In genomic region chr1:161047436-161048420, GRCh38 we compare ENCODE assay signal across 15 cellular contexts. TPM values are rescaled to one million over a fixed set of nuclear protein-coding genes. Genes with fewer than 3 reads are reported as not detected.
A peak's percentile ranks its signal among the peaks of the same experiment; 100 is the strongest.
DNase-seq lines count a peak whose midpoint lies in the region; ATAC-seq and TF ChIP-seq lines count a peak whose summit lies in the region.
"Had no signal": no experiment of that assay in that cellular context is flagged by ENCODE, and none has a peak within 500 bp of the region (broad histone marks: within the 10 kb centered on the region; RNA-seq: fewer than 3 reads in every experiment).

No MANE protein-coding gene starts in this region.

- no peak overlapping the region for H3K4me2 ChIP-seq in GM23338

- intact Hi-C loops in CD4-positive, alpha-beta T cell (cut with DNase I, micrococcal nuclease) = loop anchor here (2.0 to 5.0 kb wide), 3 partner anchors 21 to 105 kb away; partner anchors contain the start of genes ARHGAP30 (in 1 of the 2), NIT1 (in 1 of the 2), PFDN2 (in 1 of the 2) and UFC1 (in 1 of the 2)
- intact Hi-C loops in natural killer cell (cut with micrococcal nuclease) (no loop called here), colonic mucosa (cut with DNase I) (loop anchor here (10.0 kb wide), 1 partner anchor 53 kb away; no protein-coding TSS in a partner anchor)

- no peak overlapping the region for H3K9ac ChIP-seq in colonic mucosa (ENCODE audit: low read depth in 2 of 2, low read length in 2 of 2)

- POLR2A ChIA-PET in CD4-positive, alpha-beta T cell (lab: Charles Lee) = interaction anchor here (1.0 to 8.4 kb wide), 5 partner anchors 10 to 110 kb away, joined by 3 to 295 read pairs (median 18); partner anchors contain the start of genes ARHGAP30, KLHDC9 and TSTD1

- no peak for ATAC-seq in CD4-positive, alpha-beta T cell (ENCODE audit: poor library complexity)
- no peak for ATAC-seq in GM23338
- ATAC-seq in activated naive CD4-positive, alpha-beta T cell treated with anti-CD3 and anti-CD28 coated beads, Interleukin-2, amount 50 U/mL, for 72 hours = no peak
- no peak for ATAC-seq in natural killer cell
- no peak for ATAC-seq in HG02973 (IDR thresholded peaks at IDR 0.05; ENCODE audit: unreplicated experiment)
- ATAC-seq: pancreas had no signal

- peaks cover 15% of the 10 kb centered on the region for H3K9me2 ChIP-seq in GM23338 (ENCODE audit: insufficient read depth)

- H3K9me3 Mint-ChIP-seq in CD4-positive, alpha-beta T cell = no peaks in the 10 kb centered on the region
- H3K9me3 Mint-ChIP-seq in GM23338 (peaks cover 38% of the 10 kb centered on the region), natural killer cell (no peaks in the 10 kb centered on the region), chondrocyte (ENCODE audit: low read depth) (peaks cover 25% of the 10 kb centered on the region)
- H3K9me3 Mint-ChIP-seq in activated naive CD4-positive, alpha-beta T cell treated with anti-CD3 and anti-CD28 coated beads, Interleukin-2, amount 50 U/mL, for 72 hours = no peaks in the 10 kb centered on the region

- peaks cover 27% of the 10 kb centered on the region for H3K4me1 Mint-ChIP-seq in CD4-positive, alpha-beta T cell (ENCODE audit: low read depth)
- H3K4me1 Mint-ChIP-seq in GM23338 (peaks cover 16% of the 10 kb centered on the region), natural killer cell (peaks cover 44 to 69% of the 10 kb centered on the region in 2 donors), chondrocyte (ENCODE audit: low read depth) (peaks cover 22% of the 10 kb centered on the region)

- H3K27ac ChIP-seq in CD4-positive, alpha-beta T cell (ENCODE audit: low read depth, low read length) = no peak overlapping the region
- H3K27ac ChIP-seq in GM23338 (ENCODE audit: low read depth) (no peak overlapping the region), colonic mucosa (no peak overlapping the region)
- H3K27ac ChIP-seq: SJSA1 had no signal

- H2AFZ ChIP-seq in GM23338 = no peak overlapping the region

- no peak for TF ChIP-seq CTCF in CD4-positive, alpha-beta T cell (IDR thresholded peaks at IDR 0.05)
- TF ChIP-seq CTCF in GM23338 (conservative IDR thresholded peaks at IDR 0.05; ENCODE audit: low read depth in 2 of 2) (no peak), natural killer cell (IDR thresholded peaks at IDR 0.05) (no peak), colonic mucosa (IDR thresholded peaks at IDR 0.05) (no peak), chondrocyte (IDR thresholded peaks at IDR 0.05) (no peak)

- no peaks in the 10 kb centered on the region for H3K9me3 ChIP-seq in CD4-positive, alpha-beta T cell (ENCODE audit: control insufficient read depth, low read length)
- no peaks in the 10 kb centered on the region for H3K9me3 ChIP-seq in colonic mucosa
- H3K9me3 ChIP-seq: adrenal gland, pancreas, SJSA1 had no signal

- peaks cover 78% of the 10 kb centered on the region for H3K36me3 Mint-ChIP-seq in CD4-positive, alpha-beta T cell (ENCODE audit: low read depth)
- H3K36me3 Mint-ChIP-seq in GM23338 (ENCODE audit: low read depth) (peaks cover 28% of the 10 kb centered on the region), natural killer cell (peaks cover 7% of the 10 kb centered on the region), chondrocyte (ENCODE audit: low read depth) (peaks cover 11% of the 10 kb centered on the region)
- H3K36me3 Mint-ChIP-seq in activated naive CD4-positive, alpha-beta T cell treated with anti-CD3 and anti-CD28 coated beads, Interleukin-2, amount 50 U/mL, for 72 hours = peaks cover 27 to 59% of the 10 kb centered on the region in 2 donors

- H3K4me3 Mint-ChIP-seq in CD4-positive, alpha-beta T cell = peak overlapping the region; percentile 70
- peak overlapping the region; percentile 29; the same call in 1 of the 3 replicates for H3K4me3 Mint-ChIP-seq in GM23338
- H3K4me3 Mint-ChIP-seq in natural killer cell = peak overlapping the region; percentile 42
- no peak overlapping the region for H3K4me3 Mint-ChIP-seq in chondrocyte (ENCODE audit: unreplicated experiment)

- H4K20me1 ChIP-seq in GM23338 (replicated peaks; ENCODE audit: insufficient read depth) = no peaks in the 10 kb centered on the region

- H3K36me3 ChIP-seq in GM23338 (ENCODE audit: insufficient read depth) = peaks cover 6% of the 10 kb centered on the region; the same call in 1 of the 2 replicates
- H3K36me3 ChIP-seq in colonic mucosa = no peaks in the 10 kb centered on the region

- H3K4me1 ChIP-seq in GM23338 (ENCODE audit: insufficient read depth) (peaks cover 7% of the 10 kb centered on the region), colonic mucosa (no peaks in the 10 kb centered on the region)

- no peak overlapping the region for H3K4me3 ChIP-seq in GM23338
- H3K4me3 ChIP-seq in colonic mucosa = no peak overlapping the region
- H3K4me3 ChIP-seq: adrenal gland, pancreas, SJSA1 had no signal

- H3K27me3 ChIP-seq in CD4-positive, alpha-beta T cell (ENCODE audit: control insufficient read depth, insufficient read depth, low read length) = no peaks in the 10 kb centered on the region
- H3K27me3 ChIP-seq in GM23338 (ENCODE audit: insufficient read depth) (peaks cover 5% of the 10 kb centered on the region; the same call in 1 of the 2 replicates), colonic mucosa (no peaks in the 10 kb centered on the region)
- H3K27me3 ChIP-seq: adrenal gland, pancreas, SJSA1 had no signal

- peak overlapping the region; percentile 94 for H3K27ac Mint-ChIP-seq in CD4-positive, alpha-beta T cell
- H3K27ac Mint-ChIP-seq in GM23338 (no peak overlapping the region), natural killer cell (peak overlapping the region; percentile 98 to 99), chondrocyte (ENCODE audit: unreplicated experiment) (no peak overlapping the region)
- peak overlapping the region; percentile 90 to 93 for H3K27ac Mint-ChIP-seq in activated naive CD4-positive, alpha-beta T cell treated with anti-CD3 and anti-CD28 coated beads, Interleukin-2, amount 50 U/mL, for 72 hours

- H3F3A ChIP-seq in GM23338 (replicated peaks; ENCODE audit: low read depth) = 0 out of 2 replicates have a peak, but pooled peaks cover 9% of the 10 kb centered on the region

- no peaks in the 10 kb centered on the region for H3K27me3 Mint-ChIP-seq in CD4-positive, alpha-beta T cell
- H3K27me3 Mint-ChIP-seq in GM23338 (ENCODE audit: insufficient read depth, low read depth, poor library complexity) (peaks cover 16% of the 10 kb centered on the region), natural killer cell (ENCODE audit: low read depth in 2 of 2) (no peaks in the 10 kb centered on the region), chondrocyte (ENCODE audit: low read depth) (no peaks in the 10 kb centered on the region)

- DNase-seq in CD4-positive, alpha-beta T cell = no peak
- DNase-seq in GM23338 (ENCODE audit: low spot score) (no peak), natural killer cell (no peak), colonic mucosa (no peak), NCI-H446 (lab: John Stamatoyannopoulos, UW) (no peak), chondrocyte (ENCODE audit: low spot score) (no peak)
- DNase-seq in activated naive CD4-positive, alpha-beta T cell treated with anti-CD3 and anti-CD28 coated beads, Interleukin-2, amount 50 U/mL, for 72 hours (ENCODE audit: low spot score in 2 of 2) = no peak
- DNase-seq: adrenal gland, NCI-H1092 treated with DMSO at 0.1 percent for 48 hours, NCI-H526 had no signal

- CTCF ChIA-PET in CD4-positive, alpha-beta T cell (lab: Charles Lee) = interaction anchor here (0.6 to 5.3 kb wide), 6 partner anchors 12 to 49 kb away, joined by 3 to 34 read pairs (median 10); partner anchors contain the start of gene KLHDC9

- peaks cover 24% of the 10 kb centered on the region for H3K79me2 ChIP-seq in GM23338 (replicated peaks; ENCODE audit: insufficient read depth)

TF ChIP-seq in GM23338, 12 proteins besides CTCF, POLR2A, EP300 and RAD21 (continues in another document):
- no peak for TF ChIP-seq EZH2 (IDR thresholded peaks at IDR 0.05; ENCODE audit: low read depth, unreplicated experiment)

RNA-seq across cellular contexts. Expression of gene USF1, which starts 2.0 kb away (rescaled TPM):
- 10 to 100 TPM; 93.5 to 99.1 TPM for total RNA-seq in CD4-positive, alpha-beta T cell
- total RNA-seq in GM23338 (2014; rRNA removed; shearing (Covaris generic)) = 71.7 and 74.8 TPM in 2 replicates
- 23.6 and 23.8 TPM in 2 replicates for polyA plus RNA-seq in GM23338 (2016; fragmentation: Nextera tagmentation; extraction: Ambion mirVana)
- 10 to 100 TPM; 50.8 to 90.6 TPM for total RNA-seq in activated naive CD4-positive, alpha-beta T cell treated with anti-CD3 and anti-CD28 coated beads, Interleukin-2, amount 50 U/mL, for 72 hours
- total RNA-seq in natural killer cell = 100 to 1,000 TPM; 113 to 121 (median 114) TPM
- total RNA-seq in colonic mucosa = 10 to 100 TPM; 63.6 TPM
- total RNA-seq in chondrocyte = 34.3 to 44.6 TPM (median 35.3 TPM) in 3 replicates

RNA-seq across cellular contexts. Expression of gene TSTD1, which starts 9.0 kb away (rescaled TPM):
- 10 to 100 TPM; 38.0 to 40.3 TPM for total RNA-seq in CD4-positive, alpha-beta T cell
- total RNA-seq in GM23338 (2014; rRNA removed; shearing (Covaris generic)) = 94.9 and 102 TPM in 2 replicates
- 244 and 257 TPM in 2 replicates for polyA plus RNA-seq in GM23338 (2016; fragmentation: Nextera tagmentation; extraction: Ambion mirVana)
- 10 to 100 TPM; 59.3 to 66.8 TPM for total RNA-seq in activated naive CD4-positive, alpha-beta T cell treated with anti-CD3 and anti-CD28 coated beads, Interleukin-2, amount 50 U/mL, for 72 hours
- total RNA-seq in natural killer cell (10 to 100 TPM; 31.8 to 36.3 (median 34.3) TPM), colonic mucosa (10 to 100 TPM; 74.7 to 87.8 TPM), chondrocyte (0.70 TPM in 1 of 3 replicates, not detected in the others)

RNA-seq across cellular contexts. Expression of gene ARHGAP30, which starts 22.0 kb away (rescaled TPM):
- total RNA-seq in CD4-positive, alpha-beta T cell = 10 to 100 TPM; 76.6 to 78.9 TPM
- 0.19 TPM in 1 of 2 replicates, not detected in the other for total RNA-seq in GM23338 (2014; rRNA removed; shearing (Covaris generic))
- 0.45 and 1.0 TPM in 2 replicates for polyA plus RNA-seq in GM23338 (2016; fragmentation: Nextera tagmentation; extraction: Ambion mirVana)
- total RNA-seq in activated naive CD4-positive, alpha-beta T cell treated with anti-CD3 and anti-CD28 coated beads, Interleukin-2, amount 50 U/mL, for 72 hours = 100 to 1,000 TPM; 116 to 180 TPM
- total RNA-seq in natural killer cell (100 to 1,000 TPM; 246 to 310 (median 272) TPM), colonic mucosa (1 to 10 TPM; 3.5 to 5.3 TPM), chondrocyte (not detected in 3 replicates)
- total RNA-seq: dermis microvascular lymphatic vessel endothelial cell, SJSA1 had no signal

RNA-seq across cellular contexts. Expression of gene F11R, which starts 26.8 kb away (rescaled TPM):
- total RNA-seq in CD4-positive, alpha-beta T cell = 10 to 100 TPM; 15.2 to 16.2 TPM
- 169 and 194 TPM in 2 replicates for total RNA-seq in GM23338 (2014; rRNA removed; shearing (Covaris generic))
- polyA plus RNA-seq in GM23338 (2016; fragmentation: Nextera tagmentation; extraction: Ambion mirVana) = 51.0 and 51.8 TPM in 2 replicates
- total RNA-seq in activated naive CD4-positive, alpha-beta T cell treated with anti-CD3 and anti-CD28 coated beads, Interleukin-2, amount 50 U/mL, for 72 hours = 10 to 100 TPM; 26.0 to 63.6 TPM
- 10 to 100 TPM; 27.8 to 34.6 (median 30.2) TPM for total RNA-seq in natural killer cell
- total RNA-seq in colonic mucosa = 100 to 1,000 TPM; 134 to 179 TPM
- 0.54 to 0.90 TPM (median 0.68 TPM) in 3 replicates for total RNA-seq in chondrocyte

RNA-seq across cellular contexts. Expression of gene NECTIN4, which starts 41.6 kb away (rescaled TPM):
- under 1 TPM; 0.22 TPM for total RNA-seq in CD4-positive, alpha-beta T cell
- not detected in 2 replicates for total RNA-seq in GM23338 (2014; rRNA removed; shearing (Covaris generic))
- 0.16 and 0.42 TPM in 2 replicates for polyA plus RNA-seq in GM23338 (2016; fragmentation: Nextera tagmentation; extraction: Ambion mirVana)
- total RNA-seq in activated naive CD4-positive, alpha-beta T cell treated with anti-CD3 and anti-CD28 coated beads, Interleukin-2, amount 50 U/mL, for 72 hours = under 1 TPM in 1 of 2 donors, not detected in 1; 0.16 TPM
- total RNA-seq in natural killer cell (under 1 TPM in 2 of 3 donors, not detected in 1; 0.07 to 0.09 TPM), colonic mucosa (1 to 10 TPM; 4.6 to 7.8 TPM), chondrocyte (0.12 to 0.26 TPM (median 0.12 TPM) in 3 replicates)
- total RNA-seq: adrenal gland, frontal cortex had no signal

Comparison
In these comparisons a context has a peak if more than half of its experiments do, and no peak if none do; other contexts are left out.
1. H3K27ac Mint-ChIP-seq: peak in CD4-positive, alpha-beta T cell (single experiment), activated naive CD4-positive, alpha-beta T cell treated with anti-CD3 and anti-CD28 coated beads, Interleukin-2, amount 50 U/mL, for 72 hours (2 of 2) and natural killer cell (2 of 2); none in GM23338 (single experiment) and chondrocyte (single experiment).
2. RNA of gene TSTD1, which starts 9.0 kb away (total RNA-seq): 94.9 to 102 TPM in GM23338, 74.7 to 87.8 TPM in colonic mucosa, 59.3 to 66.8 TPM in activated naive CD4-positive, alpha-beta T cell treated with anti-CD3 and anti-CD28 coated beads, Interleukin-2, amount 50 U/mL, for 72 hours, 38.0 to 40.3 TPM in CD4-positive, alpha-beta T cell and 31.8 to 36.3 TPM in natural killer cell; 0.70 TPM in chondrocyte; every median in the first group is over 10 times any median in the second.
3. RNA of gene ARHGAP30, which starts 22.0 kb away (total RNA-seq): 246 to 310 TPM in natural killer cell, 116 to 180 TPM in activated naive CD4-positive, alpha-beta T cell treated with anti-CD3 and anti-CD28 coated beads, Interleukin-2, amount 50 U/mL, for 72 hours and 76.6 to 78.9 TPM in CD4-positive, alpha-beta T cell; 3.5 to 5.3 TPM in colonic mucosa, 0.19 TPM in GM23338 and not detected in chondrocyte; every median in the first group is over 10 times any median in the second.